ENCODE assay signal across 18 cellular contexts in genomic region chr7:30635798-30636197, GRCh38. TPM values are rescaled to one million over a fixed set of nuclear protein-coding genes. Genes with fewer than 3 reads are reported as not detected.
A peak's percentile ranks its signal among the peaks of the same experiment; 100 is the strongest.
DNase-seq lines count a peak whose midpoint lies in the region; ATAC-seq and TF ChIP-seq lines count a peak whose summit lies in the region.
"Had no signal": no experiment of that assay in that cellular context is flagged by ENCODE, and none has a peak within 500 bp of the region (broad histone marks: within the 10 kb centered on the region; RNA-seq: fewer than 3 reads in every experiment).

No MANE protein-coding gene starts in this region.

- intact Hi-C loops in body of pancreas (cut with DNase I), result no loop called here

- H3K27me3 ChIP-seq in DND-41 (ENCODE audit: insufficient read depth, low read length, poor library complexity), result no peaks in the 10 kb centered on the region
- H3K27me3 ChIP-seq in body of pancreas, result no peaks in the 10 kb centered on the region
- no peaks in the 10 kb centered on the region for H3K27me3 ChIP-seq in hepatocyte

- H3K4me1 ChIP-seq in DND-41 (ENCODE audit: insufficient read depth, low read length) (no peaks in the 10 kb centered on the region), body of pancreas (peaks cover 47% of the 10 kb centered on the region), hepatocyte (ENCODE audit: insufficient read depth) (no peaks in the 10 kb centered on the region)

- TF ChIP-seq POLR2A in body of pancreas (IDR thresholded peaks at IDR 0.05), result no peak

- peak; percentile 24; the same call in 1 of the 3 replicates for ATAC-seq in DND-41 (ENCODE audit: insufficient read depth, low read depth)
- no peak for ATAC-seq in body of pancreas
- no peak for ATAC-seq in HG03045 (IDR thresholded peaks at IDR 0.05; ENCODE audit: unreplicated experiment)

- no peak overlapping the region for H3K27ac ChIP-seq in DND-41 (ENCODE audit: low read length)
- peak overlapping the region; percentile 65 to 88 (median 82) for H3K27ac ChIP-seq in body of pancreas
- no peak overlapping the region for H3K27ac ChIP-seq in hepatocyte
- H3K27ac ChIP-seq: PC-9 had no signal

- H3K4me2 ChIP-seq in DND-41 (ENCODE audit: insufficient read depth, low read length) (no peak overlapping the region), hepatocyte (no peak overlapping the region)
- H3K4me2 ChIP-seq: PC-9 had no signal

- TF ChIP-seq CTCF in DND-41 (IDR thresholded peaks at IDR 0.05; ENCODE audit: borderline replicate concordance, extremely low read depth, low read length, poor library complexity, severe bottlenecking) (no peak), body of pancreas (IDR thresholded peaks at IDR 0.05) (no peak), hepatocyte (IDR thresholded peaks at IDR 0.05; ENCODE audit: poor library complexity) (no peak)

- H3K4me3 ChIP-seq in DND-41 (ENCODE audit: low read depth in 1 of 2, low read length in 2 of 2) (no peak overlapping the region), body of pancreas (no peak overlapping the region), hepatocyte (no peak overlapping the region)
- H3K4me3 ChIP-seq: PC-9 had no signal

- H3K36me3 ChIP-seq in DND-41 (ENCODE audit: insufficient read depth, low read length) (peaks cover 54% of the 10 kb centered on the region), body of pancreas (replicated peaks in 1 of 2; ENCODE audit: insufficient read depth in 1 of 2, low read depth in 2 of 2) (peaks cover 0 to 8% of the 10 kb centered on the region in 2 donors), hepatocyte (replicated peaks; ENCODE audit: insufficient read depth, low read depth) (no peaks in the 10 kb centered on the region)

- H2AFZ ChIP-seq in DND-41 (ENCODE audit: low read depth, low read length) (no peak overlapping the region), hepatocyte (no peak overlapping the region)
- H2AFZ ChIP-seq: PC-9 had no signal

- DNase-seq in DND-41, result no peak
- DNase-seq in MV-4-11 (lab: John Stamatoyannopoulos, UW), result peak; percentile 8
- DNase-seq in NCI-H510A (lab: John Stamatoyannopoulos, UW), result peak; percentile 39
- DNase-seq in body of pancreas, result no peak
- DNase-seq in hepatocyte (ENCODE audit: low spot score), result no peak
- DNase-seq in activated naive CD4-positive, alpha-beta T cell (lab: John Stamatoyannopoulos, UW), result no peak
- no peak for DNase-seq in retina
- DNase-seq: ACHN, AML-193, KG1, NCI-H1048, NCI-H1436, NCI-H1930, NCI-H524 treated with DMSO at 0.1 percent for 48 hours, PC-9 had no signal

- H4K20me1 ChIP-seq in DND-41 (ENCODE audit: insufficient read depth, low read length) (no peaks in the 10 kb centered on the region), hepatocyte (ENCODE audit: insufficient read depth, poor library complexity, severe bottlenecking) (no peaks in the 10 kb centered on the region)

- H3K79me2 ChIP-seq in DND-41 (ENCODE audit: insufficient read depth, low read length) (0 out of 2 replicates have a peak, but pooled peaks cover 7% of the 10 kb centered on the region), hepatocyte (no peaks in the 10 kb centered on the region)

- H3K9ac ChIP-seq in DND-41 (ENCODE audit: low read depth, low read length), result no peak overlapping the region

- no peaks in the 10 kb centered on the region for H3K9me3 ChIP-seq in DND-41 (ENCODE audit: insufficient read depth, low read length, severe bottlenecking)
- H3K9me3 ChIP-seq in body of pancreas, result no peaks in the 10 kb centered on the region
- no peaks in the 10 kb centered on the region for H3K9me3 ChIP-seq in hepatocyte (ENCODE audit: low read depth)

- WGBS in body of pancreas, 2 donors, result 84 to 86% methylated on average over 6 of the region's 6 CpGs
- WGBS in hepatocyte (ENCODE audit: low lambda C conversion rate, missing lambda C conversion rate), result 94% methylated on average over 6 of the region's 6 CpGs

- no peaks in the 10 kb centered on the region for H3K9me2 ChIP-seq in hepatocyte (replicated peaks; ENCODE audit: insufficient read depth)

RNA-seq across cellular contexts. Expression of gene GARS1, which starts 41.1 kb away (rescaled TPM):
- 10 to 100 TPM; 43.1 to 70.9 TPM for total RNA-seq in body of pancreas
- total RNA-seq in hepatocyte, result 151 and 163 TPM in 2 replicates
- 111 and 131 TPM in 2 replicates for polyA plus RNA-seq in hepatocyte

RNA-seq across cellular contexts. Expression of gene CRHR2, which starts 46.5 kb away (rescaled TPM):
- total RNA-seq in body of pancreas (1 to 10 TPM in 1 of 2 donors, under 1 TPM in 1; 0.33 to 4.7 TPM), hepatocyte (not detected in 2 replicates)
- polyA plus RNA-seq in hepatocyte, result 0.19 and 0.21 TPM in 2 replicates
- total RNA-seq: PC-9; T-helper 1 cell treated with Interleukin-12 subunit alpha and Interleukin-12 subunit beta and Interleukin-4 antibody, amounts not matched to agents 30 ng/mL and 1 ng/mL, for 36 hours had no signal
- polyA plus RNA-seq: CD14-positive monocyte had no signal

Comparison
In these comparisons a context has a peak if more than half of its experiments do, and no peak if none do; other contexts are left out.
1. DNase-seq: peak in MV-4-11 (single experiment) and NCI-H510A (single experiment); none in DND-41 (single experiment), body of pancreas (0 of 4), hepatocyte (single experiment), activated naive CD4-positive, alpha-beta T cell (0 of 4) and retina (single experiment).
2. H3K27ac ChIP-seq: peak in body of pancreas (4 of 4); none in DND-41 (single experiment) and hepatocyte (single experiment).